8 cellular contexts compared by ENCODE assay signal in genomic region chr10:98134117-98134430, GRCh38. TPM values are rescaled to one million over a fixed set of nuclear protein-coding genes. Genes with fewer than 3 reads are reported as not detected.
A peak's percentile ranks its signal among the peaks of the same experiment; 100 is the strongest.
DNase-seq lines count a peak whose midpoint lies in the region; ATAC-seq and TF ChIP-seq lines count a peak whose summit lies in the region.

No MANE protein-coding gene starts in this region.

- H3K27ac ChIP-seq in PC-9: no peak overlapping the region

- no peaks in the 10 kb centered on the region for H4K20me1 ChIP-seq in PC-9 (ENCODE audit: insufficient read depth)

- no TSS peak for BruUV-seq in PC-9 (replicated peaks; lab: Mats Ljungman, UMichigan)

- TF ChIP-seq CTCF in GM12864 (IDR thresholded peaks at IDR 0.05; ENCODE audit: low read depth, low read length, missing control alignments) (no peak), PC-9 (conservative IDR thresholded peaks at IDR 0.05) (no peak), epithelial cell of proximal tubule (conservative IDR thresholded peaks at IDR 0.05; ENCODE audit: low read depth, low read length) (no peak), progenitor cell of endocrine pancreas (IDR thresholded peaks at IDR 0.05; ENCODE audit: unreplicated experiment) (no peak)

- no peaks in the 10 kb centered on the region for H3K9me3 ChIP-seq in PC-9 (ENCODE audit: insufficient read depth, low read depth)

- intact Hi-C loops in PC-9 (cut with micrococcal nuclease; ENCODE audit: unreplicated experiment): no loop called here

- peaks cover 3% of the 10 kb centered on the region for H3K36me3 Mint-ChIP-seq in progenitor cell of endocrine pancreas (ENCODE audit: insufficient read depth)

- H3K9me3 Mint-ChIP-seq in progenitor cell of endocrine pancreas (ENCODE audit: low read depth): peaks cover 14% of the 10 kb centered on the region

- H3K4me2 ChIP-seq in PC-9: peak overlapping the region; percentile 97

- no peak for DNase-seq in GM12864 (ENCODE audit: low read depth)
- no peak for DNase-seq in PC-9
- DNase-seq in epithelial cell of proximal tubule (ENCODE audit: low read depth): no peak
- DNase-seq in progenitor cell of endocrine pancreas (ENCODE audit: low spot score, unreplicated experiment): no peak
- no peak for DNase-seq in activated effector memory CD4-positive, alpha-beta T cell treated with anti-CD3 and anti-CD28 coated beads, Interleukin-2, amount 50 U/mL, for 16 hours

- H3K9me2 ChIP-seq in PC-9 (ENCODE audit: insufficient read depth): no peaks in the 10 kb centered on the region

- CTCF ChIA-PET in PC-9 (lab: Charles Lee): no interaction called here

- H3K4me3 ChIP-seq in GM12864 (ENCODE audit: low read depth, low read length): peak overlapping the region; percentile 84
- H3K4me3 ChIP-seq in PC-9: peak overlapping the region; percentile 97
- peak overlapping the region; percentile 88 for H3K4me3 ChIP-seq in epithelial cell of proximal tubule (ENCODE audit: low read depth, low read length)

- H3F3A ChIP-seq in PC-9 (ENCODE audit: insufficient read depth, low read depth): no peaks in the 10 kb centered on the region

- no peak for ATAC-seq in GM21360 (IDR thresholded peaks at IDR 0.05; ENCODE audit: unreplicated experiment)
- no peak for ATAC-seq in HG02981 (IDR thresholded peaks at IDR 0.05; ENCODE audit: unreplicated experiment)
- ATAC-seq in HG03469 (IDR thresholded peaks at IDR 0.05; ENCODE audit: unreplicated experiment): no peak

- no peaks in the 10 kb centered on the region for H3K27me3 ChIP-seq in PC-9 (ENCODE audit: insufficient read depth, low read depth)

- H3K79me2 ChIP-seq in PC-9 (ENCODE audit: low read depth): peaks cover 40% of the 10 kb centered on the region

- 0 out of 2 replicates have a peak, but pooled peaks cover 7% of the 10 kb centered on the region for H3K4me1 ChIP-seq in PC-9 (replicated peaks; ENCODE audit: insufficient read depth)

- H3K36me3 ChIP-seq in PC-9 (ENCODE audit: low read depth): no peaks in the 10 kb centered on the region

- POLR2A ChIA-PET in PC-9 (lab: Charles Lee; ENCODE audit: unreplicated experiment): interaction anchor here (0.7 kb wide), 1 partner anchor 211 kb away, joined by 4 read pairs; no protein-coding TSS in a partner anchor

- H3K27me3 Mint-ChIP-seq in progenitor cell of endocrine pancreas: peaks cover under 1% of the 10 kb centered on the region

- peak overlapping the region; percentile 98 for H3K27ac Mint-ChIP-seq in progenitor cell of endocrine pancreas

- peak overlapping the region; percentile 99 for H2AFZ ChIP-seq in PC-9

- peaks cover 15% of the 10 kb centered on the region for H3K4me1 Mint-ChIP-seq in progenitor cell of endocrine pancreas (ENCODE audit: low read depth)

- H3K4me3 Mint-ChIP-seq in progenitor cell of endocrine pancreas (ENCODE audit: low read depth): peak overlapping the region; percentile 91

RNA-seq across cellular contexts. Expression of gene R3HCC1L, which starts 0.4 kb away (rescaled TPM):
- total RNA-seq in PC-9 (2021) (6.5 and 7.0 TPM in 2 replicates), epithelial cell of proximal tubule (8.6 and 9.2 TPM in 2 replicates), progenitor cell of endocrine pancreas (18.7 and 18.9 TPM in 2 replicates)
